Comparison of ENCODE assay signal across 11 cellular contexts in genomic region chr3:120435621-120436020, GRCh38. TPM values are rescaled to one million over a fixed set of nuclear protein-coding genes. Genes with fewer than 3 reads are reported as not detected.
DNase-seq lines count a peak whose midpoint lies in the region; ATAC-seq and TF ChIP-seq lines count a peak whose summit lies in the region.
"Had no signal": no experiment of that assay in that cellular context is flagged by ENCODE, and none has a peak within 500 bp of the region (broad histone marks: within the 10 kb centered on the region; RNA-seq: fewer than 3 reads in every experiment).

No MANE protein-coding gene starts in this region.

- in situ Hi-C loops in transverse colon (cut with MboI; ENCODE audit: low pct_ligation_motif_present in 1 of 4, low pct_unique_long_range_greater_than_20kb in 1 of 4, low sequenced_read_pairs in 3 of 4) = no loop called here

- peaks cover 5 to 8% of the 10 kb centered on the region in 2 donors for H3K27me3 Mint-ChIP-seq in natural killer cell (ENCODE audit: low read depth in 2 of 2)

- no peak for TF ChIP-seq EP300 in transverse colon (IDR thresholded peaks at IDR 0.05; ENCODE audit: low read depth)

- no peak for TF ChIP-seq POLR2A in transverse colon (IDR thresholded peaks at IDR 0.05)

- peaks cover 26% of the 10 kb centered on the region for H3K4me1 ChIP-seq in cardiac muscle cell (ENCODE audit: low read depth)
- H3K4me1 ChIP-seq in iPS-20b (ENCODE audit: insufficient read depth, low read length) = peaks cover 41% of the 10 kb centered on the region
- peaks cover 30 to 87% (median 42%) of the 10 kb centered on the region in 4 donors for H3K4me1 ChIP-seq in transverse colon

- intact Hi-C loops in Right ventricle myocardium superior (cut with DNase I) = no loop called here
- intact Hi-C loops in transverse colon (cut with DNase I; ENCODE audit: low total_unique reads) = no loop called here
- intact Hi-C loops in natural killer cell (cut with micrococcal nuclease) = no loop called here

- H3K36me3 ChIP-seq in cardiac muscle cell (no peaks in the 10 kb centered on the region), iPS-20b (ENCODE audit: insufficient read depth, low read depth, low read length) (peaks cover 62% of the 10 kb centered on the region), transverse colon (no peaks in the 10 kb centered on the region)

- no peak overlapping the region for H3K4me3 Mint-ChIP-seq in natural killer cell
- H3K4me3 Mint-ChIP-seq: B cell had no signal

- H3K9ac ChIP-seq in iPS-20b (ENCODE audit: low read depth, low read length) = no peak overlapping the region

- no peaks in the 10 kb centered on the region for H3K27me3 ChIP-seq in cardiac muscle cell
- no peaks in the 10 kb centered on the region for H3K27me3 ChIP-seq in iPS-20b (ENCODE audit: insufficient read depth, low read length)
- no peaks in the 10 kb centered on the region for H3K27me3 ChIP-seq in transverse colon
- H3K27me3 ChIP-seq: SJCRH30 had no signal

- TF ChIP-seq CTCF in cardiac muscle cell (IDR thresholded peaks at IDR 0.05; ENCODE audit: low read depth, low read length) = no peak
- no peak for TF ChIP-seq CTCF in transverse colon (IDR thresholded peaks at IDR 0.05)
- no peak for TF ChIP-seq CTCF in natural killer cell (IDR thresholded peaks at IDR 0.05)

- H3K27ac Mint-ChIP-seq in natural killer cell = no peak overlapping the region
- H3K27ac Mint-ChIP-seq: B cell had no signal

- H3K4me3 ChIP-seq in cardiac muscle cell (no peak overlapping the region), iPS-20b (ENCODE audit: low read length) (no peak overlapping the region), transverse colon (no peak overlapping the region)
- H3K4me3 ChIP-seq: SJCRH30 had no signal

- H3K9me3 ChIP-seq in cardiac muscle cell (ENCODE audit: low read depth) = no peaks in the 10 kb centered on the region
- H3K9me3 ChIP-seq in iPS-20b (ENCODE audit: insufficient read depth, low read depth, low read length) = no peaks in the 10 kb centered on the region
- H3K9me3 ChIP-seq in transverse colon = no peaks in the 10 kb centered on the region
- H3K9me3 ChIP-seq: SJCRH30 had no signal

- no peaks in the 10 kb centered on the region for H3K4me1 Mint-ChIP-seq in natural killer cell
- H3K4me1 Mint-ChIP-seq: B cell had no signal

- H3K27ac ChIP-seq in cardiac muscle cell (peak overlapping the region; percentile 77), iPS-20b (ENCODE audit: low read length) (peak overlapping the region; percentile 47), transverse colon (peak overlapping the region; percentile 52 to 68 (median 54))
- H3K27ac ChIP-seq: SJCRH30 had no signal

- H3K9me3 Mint-ChIP-seq in natural killer cell = no peaks in the 10 kb centered on the region

- 24 to 30% methylated on average over 4 of the region's 4 CpGs for WGBS in transverse colon (ENCODE audit: low coverage in 1 of 2), 2 donors

- ATAC-seq in Right ventricle myocardium superior (ENCODE audit: poor library complexity) (no peak), GM19023 (IDR thresholded peaks at IDR 0.05; ENCODE audit: unreplicated experiment) (no peak), natural killer cell (no peak), GM21367 (IDR thresholded peaks at IDR 0.05; ENCODE audit: unreplicated experiment) (no peak)

- DNase-seq in cardiac muscle cell (ENCODE audit: low read depth in 1 of 2, low spot score in 1 of 2) (peak in 1 of 2 donors; percentile 58), Right ventricle myocardium superior (no peak), amniotic epithelial cell (ENCODE audit: low read depth) (peak; percentile 40), transverse colon (no peak), natural killer cell (no peak)
- DNase-seq: stimulated activated CD4-positive, alpha-beta T cell treated with anti-CD3 and anti-CD28 coated beads, Interleukin-15, amount 100 ng/mL, for 24 hours had no signal

- H3K36me3 Mint-ChIP-seq in natural killer cell = no peaks in the 10 kb centered on the region

RNA-seq across cellular contexts. Expression of gene FSTL1, which starts 15.2 kb away (rescaled TPM):
- total RNA-seq in cardiac muscle cell (241 and 353 TPM in 2 replicates), Right ventricle myocardium superior (209 TPM), transverse colon (100 to 1,000 TPM in 1 of 4 donors, 10 to 100 TPM in 3; 81.2 to 106 (median 91.8) TPM), natural killer cell (1 to 10 TPM; 1.1 to 1.9 (median 1.4) TPM)
- polyA plus RNA-seq in cardiac muscle cell = 142 and 253 TPM in 2 replicates
- total RNA-seq: B cell had no signal

Comparison
In these comparisons a context has a peak if more than half of its experiments do, and no peak if none do; other contexts are left out.
1. RNA of gene FSTL1, which starts 15.2 kb away (total RNA-seq): 241 to 353 TPM in cardiac muscle cell, 209 TPM in Right ventricle myocardium superior (single experiment) and 81.2 to 106 TPM in transverse colon; 1.1 to 1.9 TPM in natural killer cell; every median in the first group is over 10 times any median in the second.
2. Peak in every context shown above with its lines, with median percentiles within 50 percentile points of each other: H3K27ac ChIP-seq.